Comparison of ENCODE assay signal across 10 cellular contexts in the genomic region with DNA sequence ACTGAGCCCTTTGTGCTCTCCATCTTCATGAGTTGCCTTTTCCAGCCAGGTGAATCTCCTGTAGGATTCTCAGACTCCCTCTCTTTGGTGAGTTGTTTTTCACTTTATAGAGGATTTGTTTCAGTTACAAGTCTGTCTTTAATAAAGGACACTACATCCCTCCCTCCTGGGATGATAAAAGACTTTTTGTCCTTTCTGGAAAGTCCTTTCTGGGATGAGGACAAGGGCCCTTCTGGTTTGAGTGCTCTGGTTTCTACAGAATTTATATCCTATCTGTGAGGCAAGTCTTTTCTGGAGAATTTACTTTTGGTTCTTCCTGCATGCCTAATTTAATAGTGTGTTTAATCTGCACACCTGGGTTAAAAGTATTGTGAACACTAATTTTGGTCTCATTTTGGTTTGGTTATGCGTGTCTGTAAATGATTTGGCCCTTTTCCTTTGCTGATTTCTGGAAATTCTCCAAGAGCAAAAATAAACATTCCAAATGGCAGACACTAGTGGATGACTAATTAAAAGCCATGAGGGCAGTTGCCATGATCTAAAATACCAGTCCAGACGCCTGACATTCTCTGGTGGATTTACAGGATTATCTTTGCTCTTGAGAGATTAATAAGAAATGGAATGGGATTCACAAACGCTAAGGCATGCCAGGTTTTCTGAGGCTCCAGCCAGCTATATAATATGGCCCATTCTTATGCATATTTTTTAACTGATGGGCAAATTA. TPM values are rescaled to one million over a fixed set of nuclear protein-coding genes. Genes with fewer than 3 reads are reported as not detected.
DNase-seq lines count a peak whose midpoint lies in the region; ATAC-seq and TF ChIP-seq lines count a peak whose summit lies in the region.
"Had no signal": no experiment of that assay in that cellular context is flagged by ENCODE, and none has a peak within 500 bp of the region (broad histone marks: within the 10 kb centered on the region; RNA-seq: fewer than 3 reads in every experiment).

No MANE protein-coding gene starts in this region.

- dilution Hi-C loops in mammary epithelial cell (cut with HindIII; ENCODE audit: low sequenced_read_pairs), result no loop called here

- intact Hi-C loops in mammary epithelial cell (cut with micrococcal nuclease), result no loop called here

- BruUV-seq in mammary epithelial cell (replicated peaks; lab: Mats Ljungman, UMichigan), result no TSS peak

- WGBS in mammary epithelial cell (ENCODE audit: low coverage, missing lambda C conversion rate), result 0% methylated on average over 3 of the region's 3 CpGs
- WGBS in liver, result 29% methylated on average over 3 of the region's 3 CpGs

- H3K9me3 ChIP-seq in mammary epithelial cell (replicated peaks; ENCODE audit: insufficient read depth, low read length), result no peaks in the 10 kb centered on the region
- H3K9me3 ChIP-seq in liver (ENCODE audit: control insufficient read depth in 4 of 4, low read length in 3 of 4), result no peaks in the 10 kb centered on the region

- peak overlapping the region; percentile 45 for H3K4me2 ChIP-seq in mammary epithelial cell (ENCODE audit: insufficient read depth, low read depth, low read length)

- peak; percentile 75 for DNase-seq in COR-L47 (lab: John Stamatoyannopoulos, UW)
- peak; percentile 90 for DNase-seq in NCI-H1105 treated with DMSO at 0.1 percent for 48 hours (lab: John Stamatoyannopoulos, UW)
- peak; percentile 68 for DNase-seq in mammary epithelial cell
- DNase-seq in GM13976 (ENCODE audit: low spot score), result no peak
- DNase-seq in MV-4-11 (lab: John Stamatoyannopoulos, UW), result no peak
- DNase-seq: activated gamma-delta T cell had no signal

- ATAC-seq in GM21526 (IDR thresholded peaks at IDR 0.05; ENCODE audit: low FRiP score, unreplicated experiment) (no peak), HG03354 (IDR thresholded peaks at IDR 0.05; ENCODE audit: poor library complexity, severe bottlenecking, unreplicated experiment) (no peak)

- no peaks in the 10 kb centered on the region for H4K20me1 ChIP-seq in mammary epithelial cell (ENCODE audit: insufficient read depth, low read length)

- in situ Hi-C loops in mammary epithelial cell (cut with MboI; ENCODE audit: low sequenced_read_pairs in 2 of 2), result no loop called here
- in situ Hi-C loops in GM13976 (cut with MboI; ENCODE audit: low sequenced_read_pairs, unreplicated experiment), result no loop called here

- H3K79me2 ChIP-seq in mammary epithelial cell (ENCODE audit: insufficient read depth, low read length), result no peaks in the 10 kb centered on the region
- H3K79me2 ChIP-seq: parathyroid adenoma had no signal

- H3K4me3 ChIP-seq in mammary epithelial cell (replicated peaks in 1 of 3; ENCODE audit: insufficient read depth in 1 of 3, low read depth in 2 of 3, low read length in 3 of 3) (no peak overlapping the region), liver (ENCODE audit: low read depth in 1 of 3, low read length in 3 of 3) (no peak overlapping the region)

- H3K36me3 ChIP-seq in mammary epithelial cell (ENCODE audit: insufficient read depth, low read length), result no peaks in the 10 kb centered on the region
- peaks cover 0 to 3% (median 0%) of the 10 kb centered on the region in 4 donors for H3K36me3 ChIP-seq in liver (ENCODE audit: control insufficient read depth in 4 of 4, insufficient read depth in 3 of 4, low read depth in 1 of 4, low read length in 3 of 4)

- TF ChIP-seq RAD21 in liver (IDR thresholded peaks at IDR 0.05), result no peak

- H3K27me3 ChIP-seq in mammary epithelial cell (ENCODE audit: insufficient read depth, low read length), result no peaks in the 10 kb centered on the region
- no peaks in the 10 kb centered on the region for H3K27me3 ChIP-seq in liver (ENCODE audit: control insufficient read depth in 4 of 4, insufficient read depth in 4 of 4, low read length in 3 of 4)

- H3K27ac ChIP-seq in mammary epithelial cell (ENCODE audit: insufficient read depth, low read depth, low read length) (peak overlapping the region; percentile 22), liver (ENCODE audit: low read depth in 1 of 2, low read length in 2 of 2) (peak overlapping the region in 1 of 2 donors; percentile 14)
- H3K27ac ChIP-seq: parathyroid adenoma had no signal

- CTCF ChIA-PET in mammary epithelial cell (lab: Charles Lee; ENCODE audit: low non-redundant PET), result no interaction called here

- H3K4me1 ChIP-seq in mammary epithelial cell (ENCODE audit: insufficient read depth, low read length) (peaks cover 29% of the 10 kb centered on the region), liver (ENCODE audit: control insufficient read depth in 4 of 4, insufficient read depth in 4 of 4, low read length in 3 of 4) (peaks cover 2 to 21% (median 14%) of the 10 kb centered on the region in 4 donors)
- H3K4me1 ChIP-seq: parathyroid adenoma had no signal

- TF ChIP-seq CTCF in mammary epithelial cell (conservative IDR thresholded peaks at IDR 0.05 in 1 of 2, IDR thresholded peaks at IDR 0.05 in 1 of 2; ENCODE audit: extremely low read depth in 1 of 2, insufficient read depth in 1 of 2, low read depth in 1 of 2, low read length in 2 of 2), result no peak
- no peak for TF ChIP-seq CTCF in liver (IDR thresholded peaks at IDR 0.05; ENCODE audit: low read depth, low read length, missing input control)
- TF ChIP-seq CTCF in GM13976 (IDR thresholded peaks at IDR 0.05; ENCODE audit: borderline replicate concordance, control extremely low read depth, extremely low read depth, insufficient read depth, missing control alignments), result no peak

- no peak overlapping the region for H3K9ac ChIP-seq in mammary epithelial cell (ENCODE audit: insufficient read depth, low read length)
- H3K9ac ChIP-seq in liver (ENCODE audit: low read depth in 1 of 2, low read length in 2 of 2), result no peak overlapping the region
- H3K9ac ChIP-seq: parathyroid adenoma had no signal

- H2AFZ ChIP-seq in mammary epithelial cell (ENCODE audit: low read depth, low read length), result peak overlapping the region; percentile 37
- H2AFZ ChIP-seq: parathyroid adenoma had no signal

TF ChIP-seq in liver, 16 proteins besides CTCF, POLR2A, EP300 and RAD21:
- TF ChIP-seq HNF4A (conservative IDR thresholded peaks at IDR 0.05) (peak in 1 of 2 donors; percentile 17), NR2F2 (IDR thresholded peaks at IDR 0.05) (peak; percentile 40), GABPA (IDR thresholded peaks at IDR 0.05 in 1 of 2, conservative IDR thresholded peaks at IDR 0.05 in 1 of 2) (no peak), JUND (IDR thresholded peaks at IDR 0.05) (peak in 1 of 2 donors; percentile 48), YY1 (IDR thresholded peaks at IDR 0.05) (peak; percentile 86)
- TF ChIP-seq, protein P1, sequence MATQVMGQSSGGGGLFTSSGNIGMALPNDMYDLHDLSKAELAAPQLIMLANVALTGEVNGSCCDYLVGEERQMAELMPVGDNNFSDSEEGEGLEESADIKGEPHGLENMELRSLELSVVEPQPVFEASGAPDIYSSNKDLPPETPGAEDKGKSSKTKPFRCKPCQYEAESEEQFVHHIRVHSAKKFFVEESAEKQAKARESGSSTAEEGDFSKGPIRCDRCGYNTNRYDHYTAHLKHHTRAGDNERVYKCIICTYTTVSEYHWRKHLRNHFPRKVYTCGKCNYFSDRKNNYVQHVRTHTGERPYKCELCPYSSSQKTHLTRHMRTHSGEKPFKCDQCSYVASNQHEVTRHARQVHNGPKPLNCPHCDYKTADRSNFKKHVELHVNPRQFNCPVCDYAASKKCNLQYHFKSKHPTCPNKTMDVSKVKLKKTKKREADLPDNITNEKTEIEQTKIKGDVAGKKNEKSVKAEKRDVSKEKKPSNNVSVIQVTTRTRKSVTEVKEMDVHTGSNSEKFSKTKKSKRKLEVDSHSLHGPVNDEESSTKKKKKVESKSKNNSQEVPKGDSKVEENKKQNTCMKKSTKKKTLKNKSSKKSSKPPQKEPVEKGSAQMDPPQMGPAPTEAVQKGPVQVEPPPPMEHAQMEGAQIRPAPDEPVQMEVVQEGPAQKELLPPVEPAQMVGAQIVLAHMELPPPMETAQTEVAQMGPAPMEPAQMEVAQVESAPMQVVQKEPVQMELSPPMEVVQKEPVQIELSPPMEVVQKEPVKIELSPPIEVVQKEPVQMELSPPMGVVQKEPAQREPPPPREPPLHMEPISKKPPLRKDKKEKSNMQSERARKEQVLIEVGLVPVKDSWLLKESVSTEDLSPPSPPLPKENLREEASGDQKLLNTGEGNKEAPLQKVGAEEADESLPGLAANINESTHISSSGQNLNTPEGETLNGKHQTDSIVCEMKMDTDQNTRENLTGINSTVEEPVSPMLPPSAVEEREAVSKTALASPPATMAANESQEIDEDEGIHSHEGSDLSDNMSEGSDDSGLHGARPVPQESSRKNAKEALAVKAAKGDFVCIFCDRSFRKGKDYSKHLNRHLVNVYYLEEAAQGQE (IDR thresholded peaks at IDR 0.05), result no peak

RNA-seq across cellular contexts. Expression of a gene that starts 44.8 kb away (rescaled TPM):
- total RNA-seq in mammary epithelial cell (not detected), liver (under 1 TPM in 1 of 2 donors, not detected in 1; 0.19 TPM)
- polyA plus RNA-seq in mammary epithelial cell (not detected), liver (under 1 TPM in 1 of 2 donors, not detected in 1; 0.05 TPM)
- polyA minus RNA-seq in mammary epithelial cell, result not detected

Comparison
In these comparisons a context has a peak if more than half of its experiments do, and no peak if none do; other contexts are left out.
1. DNase-seq: peak in COR-L47 (single experiment), NCI-H1105 treated with DMSO at 0.1 percent for 48 hours (single experiment) and mammary epithelial cell (single experiment); none in GM13976 (single experiment) and MV-4-11 (single experiment).